In genomic region chr4:158821228-158822009, GRCh38 we compare ENCODE assay signal across 11 cellular contexts. TPM values are rescaled to one million over a fixed set of nuclear protein-coding genes. Genes with fewer than 3 reads are reported as not detected.
DNase-seq lines count a peak whose midpoint lies in the region; ATAC-seq and TF ChIP-seq lines count a peak whose summit lies in the region.
"Had no signal": no experiment of that assay in that cellular context is flagged by ENCODE, and none has a peak within 500 bp of the region (broad histone marks: within the 10 kb centered on the region; RNA-seq: fewer than 3 reads in every experiment).

No MANE protein-coding gene starts in this region.

- H3K27me3 ChIP-seq in psoas muscle (ENCODE audit: insufficient read depth in 3 of 3, low read length in 2 of 3): no peaks in the 10 kb centered on the region
- H3K27me3 ChIP-seq in smooth muscle cell (ENCODE audit: low read depth): no peaks in the 10 kb centered on the region
- H3K27me3 ChIP-seq: esophagus squamous epithelium, uterus had no signal

- no peaks in the 10 kb centered on the region for H3K27me3 Mint-ChIP-seq in activated T-helper 17 cell treated with anti-CD3 and anti-CD28 coated beads, Interleukin-2, amount 50 U/mL, for 72 hours

- TF ChIP-seq CTCF in psoas muscle (IDR thresholded peaks at IDR 0.05) (no peak), smooth muscle cell (IDR thresholded peaks at IDR 0.05; ENCODE audit: borderline replicate concordance, insufficient read depth, poor library complexity, severe bottlenecking) (no peak)

- intact Hi-C loops in psoas muscle (cut with DNase I): no loop called here

- no peak overlapping the region for H2AFZ ChIP-seq in smooth muscle cell (ENCODE audit: low read depth)

- H3K9me3 ChIP-seq in psoas muscle (no peaks in the 10 kb centered on the region), smooth muscle cell (replicated peaks; ENCODE audit: low read depth) (no peaks in the 10 kb centered on the region)
- H3K9me3 ChIP-seq: esophagus squamous epithelium, uterus had no signal

- peaks cover 12% of the 10 kb centered on the region for H3K36me3 Mint-ChIP-seq in activated T-helper 17 cell treated with anti-CD3 and anti-CD28 coated beads, Interleukin-2, amount 50 U/mL, for 72 hours (ENCODE audit: low read depth)

- peaks cover 71% of the 10 kb centered on the region for H3K4me1 Mint-ChIP-seq in activated T-helper 17 cell treated with anti-CD3 and anti-CD28 coated beads, Interleukin-2, amount 50 U/mL, for 72 hours

- H3K36me3 ChIP-seq in psoas muscle (ENCODE audit: insufficient read depth in 1 of 2, low read depth in 1 of 2) (peaks cover 0 to 9% of the 10 kb centered on the region in 2 donors), smooth muscle cell (ENCODE audit: low read depth) (no peaks in the 10 kb centered on the region)
- H3K36me3 ChIP-seq: esophagus squamous epithelium, uterus had no signal

- H3K79me2 ChIP-seq in smooth muscle cell (ENCODE audit: low read depth): peaks cover 53% of the 10 kb centered on the region

- peaks cover 7% of the 10 kb centered on the region for H3F3A ChIP-seq in smooth muscle cell (ENCODE audit: low read depth)

- H3K4me2 ChIP-seq in smooth muscle cell: no peak overlapping the region

- H3K27ac Mint-ChIP-seq in activated T-helper 17 cell treated with anti-CD3 and anti-CD28 coated beads, Interleukin-2, amount 50 U/mL, for 72 hours: peak overlapping the region; percentile 68

- H3K9me3 Mint-ChIP-seq in activated T-helper 17 cell treated with anti-CD3 and anti-CD28 coated beads, Interleukin-2, amount 50 U/mL, for 72 hours: no peaks in the 10 kb centered on the region

- H3K9ac ChIP-seq in smooth muscle cell (ENCODE audit: low read depth): no peak overlapping the region

- DNase-seq in psoas muscle: no peak
- no peak for DNase-seq in smooth muscle cell (lab: John Stamatoyannopoulos, UW; ENCODE audit: unreplicated experiment)
- DNase-seq in dermis blood vessel endothelial cell: no peak
- DNase-seq in NCI-H524 treated with DMSO at 0.1 percent for 48 hours (lab: John Stamatoyannopoulos, UW): no peak
- DNase-seq: esophagus squamous epithelium, retina, uterus had no signal

- H3K27ac ChIP-seq in psoas muscle (peak overlapping the region; percentile 85), smooth muscle cell (ENCODE audit: low read depth) (no peak overlapping the region)
- H3K27ac ChIP-seq: uterus had no signal

- H4K20me1 ChIP-seq in smooth muscle cell (ENCODE audit: low read depth): no peaks in the 10 kb centered on the region

- ATAC-seq in GM18907 (IDR thresholded peaks at IDR 0.05; ENCODE audit: unreplicated experiment) (peak; percentile 37), HG02642 (IDR thresholded peaks at IDR 0.05; ENCODE audit: poor library complexity, unreplicated experiment) (peak; percentile 38), psoas muscle (no peak), HG03520 (IDR thresholded peaks at IDR 0.05; ENCODE audit: unreplicated experiment) (no peak)
- peak; percentile 65 for ATAC-seq in activated T-helper 17 cell treated with anti-CD3 and anti-CD28 coated beads, Interleukin-2, amount 50 U/mL, for 72 hours (replicated peaks)

- H3K4me1 ChIP-seq in psoas muscle: peaks cover 72% of the 10 kb centered on the region
- H3K4me1 ChIP-seq in smooth muscle cell (ENCODE audit: low read depth): peaks cover 13% of the 10 kb centered on the region
- H3K4me1 ChIP-seq: uterus had no signal

- 71 to 77% (median 71%) methylated on average over 4 of the region's 4 CpGs for WGBS in psoas muscle, 3 donors
- WGBS in smooth muscle cell (ENCODE audit: low lambda C conversion rate): 79% methylated on average over 4 of the region's 4 CpGs

- H3K4me3 ChIP-seq in psoas muscle (no peak overlapping the region), smooth muscle cell (no peak overlapping the region)
- H3K4me3 ChIP-seq: esophagus squamous epithelium, uterus had no signal

- H3K4me3 Mint-ChIP-seq in activated T-helper 17 cell treated with anti-CD3 and anti-CD28 coated beads, Interleukin-2, amount 50 U/mL, for 72 hours: peak overlapping the region; percentile 49

RNA-seq across cellular contexts. Expression of gene FNIP2, which starts 52.6 kb away (rescaled TPM):
- 10 to 100 TPM; 33.4 to 45.9 TPM for total RNA-seq in activated T-helper 17 cell treated with anti-CD3 and anti-CD28 coated beads, Interleukin-2, amount 50 U/mL, for 72 hours
- total RNA-seq in psoas muscle: 10 to 100 TPM; 31.5 to 92.1 (median 53.4) TPM
- 10 to 100 TPM; 15.6 to 33.3 (median 19.1) TPM for polyA plus RNA-seq in psoas muscle
- 27.6 and 36.3 TPM in 2 replicates for total RNA-seq in smooth muscle cell
- 10.4 and 11.2 TPM in 2 replicates for polyA plus RNA-seq in smooth muscle cell
- 59.6 and 62.3 TPM in 2 replicates for total RNA-seq in dermis blood vessel endothelial cell

Comparison
In these comparisons a context has a peak if more than half of its experiments do, and no peak if none do; other contexts are left out.
1. ATAC-seq: peak in GM18907 (single experiment), HG02642 (single experiment) and activated T-helper 17 cell treated with anti-CD3 and anti-CD28 coated beads, Interleukin-2, amount 50 U/mL, for 72 hours (single experiment); none in psoas muscle (0 of 4) and HG03520 (single experiment).